Comparison of ENCODE assay signal across 8 cellular contexts in the genomic region with DNA sequence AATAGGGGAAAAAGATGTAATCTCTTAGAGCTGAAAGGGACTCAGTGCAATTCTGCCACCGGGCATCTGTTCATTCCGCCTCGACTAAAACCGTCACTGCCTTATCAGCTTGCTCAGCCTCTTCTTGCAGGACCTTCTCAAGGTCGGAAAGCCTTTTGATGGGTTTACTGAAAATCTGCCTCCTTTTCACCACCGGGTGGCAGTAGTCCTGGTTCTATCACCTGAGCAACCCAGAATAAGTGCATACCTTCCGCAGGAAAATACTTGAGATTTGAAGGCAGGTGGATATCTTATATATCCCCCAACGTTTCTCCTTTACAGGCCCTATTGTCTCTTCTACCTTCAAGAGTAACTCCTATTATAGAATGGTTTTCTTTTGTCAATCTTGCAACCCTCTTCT.
A peak's percentile ranks its signal among the peaks of the same experiment; 100 is the strongest.
DNase-seq lines count a peak whose midpoint lies in the region; TF ChIP-seq lines count a peak whose summit lies in the region.

No MANE protein-coding gene starts in this region.

- H3K4me3 ChIP-seq in Karpas-422 (ENCODE audit: low read length) = no peak overlapping the region

- CTCF ChIA-PET in activated CD4-positive, alpha-beta T cell treated with anti-CD3 and anti-CD28 coated beads, Interleukin-2, amount 10 ng/mL, durations not matched to agents 7 days and 5 days (lab: Charles Lee) = no interaction called here

- H3K4me3 Mint-ChIP-seq in activated CD4-positive, alpha-beta T cell treated with anti-CD3 and anti-CD28 coated beads, Interleukin-2, amount 10 ng/mL, durations not matched to agents 7 days and 5 days = no peak overlapping the region
- H3K4me3 Mint-ChIP-seq in type B pancreatic cell = no peak overlapping the region

- H3K27ac Mint-ChIP-seq in activated CD4-positive, alpha-beta T cell treated with anti-CD3 and anti-CD28 coated beads, Interleukin-2, amount 10 ng/mL, durations not matched to agents 7 days and 5 days = no peak overlapping the region
- H3K27ac Mint-ChIP-seq in type B pancreatic cell = no peak overlapping the region

- H3K9me3 ChIP-seq in Karpas-422 (ENCODE audit: low read length) = no peaks in the 10 kb centered on the region

- H3K4me1 ChIP-seq in Karpas-422 (ENCODE audit: low read length) = no peaks in the 10 kb centered on the region

- H4K20me1 ChIP-seq in Karpas-422 (ENCODE audit: insufficient read depth, low read depth, low read length) = no peaks in the 10 kb centered on the region

- DNase-seq in stimulated activated naive CD4-positive, alpha-beta T cell (lab: John Stamatoyannopoulos, UW) = peak in 4 of 6 experiments; percentile 0 to 14 (median 2)
- no peak for DNase-seq in stimulated activated naive CD4-positive, alpha-beta T cell treated with Interleukin-2 at 50 U/mL for 16 hours (lab: John Stamatoyannopoulos, UW)
- DNase-seq in Karpas-422 = peak; percentile 73
- peak; percentile 15 for DNase-seq in activated CD4-positive, alpha-beta T cell treated with anti-CD3 and anti-CD28 coated beads, Interleukin-2, amount 10 ng/mL, durations not matched to agents 7 days and 5 days
- DNase-seq in iPS DF 19.7 (ENCODE audit: low read depth, low spot score) = peak; percentile 9
- DNase-seq in type B pancreatic cell (ENCODE audit: extremely low spot score, unreplicated experiment) = no peak
- no peak for DNase-seq in DMS153 (lab: John Stamatoyannopoulos, UW)
- no peak for DNase-seq in SKM-1 (lab: John Stamatoyannopoulos, UW; ENCODE audit: unreplicated experiment)

- peak; percentile 74 for TF ChIP-seq CTCF in type B pancreatic cell (conservative IDR thresholded peaks at IDR 0.05)

- H3K9me3 Mint-ChIP-seq in activated CD4-positive, alpha-beta T cell treated with anti-CD3 and anti-CD28 coated beads, Interleukin-2, amount 10 ng/mL, durations not matched to agents 7 days and 5 days = no peaks in the 10 kb centered on the region
- H3K9me3 Mint-ChIP-seq in type B pancreatic cell = no peaks in the 10 kb centered on the region

- no peak overlapping the region for H2AFZ ChIP-seq in Karpas-422 (ENCODE audit: low read length)

- H3K79me2 ChIP-seq in Karpas-422 (ENCODE audit: low read length) = no peaks in the 10 kb centered on the region

- no peaks in the 10 kb centered on the region for H3K36me3 ChIP-seq in Karpas-422 (ENCODE audit: insufficient read depth, low read length)

- no peaks in the 10 kb centered on the region for H3K27me3 Mint-ChIP-seq in activated CD4-positive, alpha-beta T cell treated with anti-CD3 and anti-CD28 coated beads, Interleukin-2, amount 10 ng/mL, durations not matched to agents 7 days and 5 days
- peaks cover 4% of the 10 kb centered on the region for H3K27me3 Mint-ChIP-seq in type B pancreatic cell

- no peaks in the 10 kb centered on the region for H3K36me3 Mint-ChIP-seq in activated CD4-positive, alpha-beta T cell treated with anti-CD3 and anti-CD28 coated beads, Interleukin-2, amount 10 ng/mL, durations not matched to agents 7 days and 5 days (ENCODE audit: low read depth)
- H3K36me3 Mint-ChIP-seq in type B pancreatic cell = no peaks in the 10 kb centered on the region

- no peak overlapping the region for H3K9ac ChIP-seq in Karpas-422 (ENCODE audit: low read length)

- H3K9me2 ChIP-seq in Karpas-422 (replicated peaks; ENCODE audit: insufficient read depth, low read length) = no peaks in the 10 kb centered on the region

- no peak overlapping the region for H3K4me2 ChIP-seq in Karpas-422 (ENCODE audit: low read depth, low read length, poor library complexity, severe bottlenecking)

- no peak overlapping the region for H3K27ac ChIP-seq in Karpas-422 (ENCODE audit: low read length)

- H3K4me1 Mint-ChIP-seq in activated CD4-positive, alpha-beta T cell treated with anti-CD3 and anti-CD28 coated beads, Interleukin-2, amount 10 ng/mL, durations not matched to agents 7 days and 5 days = no peaks in the 10 kb centered on the region
- H3K4me1 Mint-ChIP-seq in type B pancreatic cell (ENCODE audit: unreplicated experiment) = no peaks in the 10 kb centered on the region

- H3K27me3 ChIP-seq in Karpas-422 (ENCODE audit: low read length) = no peaks in the 10 kb centered on the region

- POLR2A ChIA-PET in activated CD4-positive, alpha-beta T cell treated with anti-CD3 and anti-CD28 coated beads, Interleukin-2, amount 10 ng/mL, durations not matched to agents 7 days and 5 days (lab: Charles Lee) = no interaction called here

Comparison
In these comparisons a context has a peak if more than half of its experiments do, and no peak if none do; other contexts are left out.
1. DNase-seq: peak in stimulated activated naive CD4-positive, alpha-beta T cell (4 of 6), Karpas-422 (single experiment), activated CD4-positive, alpha-beta T cell treated with anti-CD3 and anti-CD28 coated beads, Interleukin-2, amount 10 ng/mL, durations not matched to agents 7 days and 5 days (single experiment) and iPS DF 19.7 (single experiment); none in stimulated activated naive CD4-positive, alpha-beta T cell treated with Interleukin-2 at 50 U/mL for 16 hours (single experiment), type B pancreatic cell (single experiment), DMS153 (single experiment) and SKM-1 (single experiment).